In genomic region chrX:149825424-149825823, GRCh38 we compare ENCODE assay signal across 7 cellular contexts. TPM values are rescaled to one million over a fixed set of nuclear protein-coding genes. Genes with fewer than 3 reads are reported as not detected.
DNase-seq lines count a peak whose midpoint lies in the region; ATAC-seq and TF ChIP-seq lines count a peak whose summit lies in the region.

No MANE protein-coding gene starts in this region.

- CTCF ChIA-PET in activated naive CD4-positive, alpha-beta T cell treated with anti-CD3 and anti-CD28 coated beads for 36 hours (lab: Charles Lee): no interaction called here
- CTCF ChIA-PET in naive thymus-derived CD4-positive, alpha-beta T cell (lab: Charles Lee): no interaction called here

- H3K4me3 ChIP-seq in GM12865 (ENCODE audit: low read depth, low read length): no peak overlapping the region
- no peak overlapping the region for H3K4me3 ChIP-seq in naive thymus-derived CD4-positive, alpha-beta T cell (ENCODE audit: low read length)

- peaks cover 22% of the 10 kb centered on the region for H3K4me1 Mint-ChIP-seq in activated naive CD4-positive, alpha-beta T cell treated with anti-CD3 and anti-CD28 coated beads for 36 hours (ENCODE audit: low read depth)
- H3K4me1 Mint-ChIP-seq in naive thymus-derived CD4-positive, alpha-beta T cell: peaks cover 13 to 44% (median 20%) of the 10 kb centered on the region in 7 donors

- H3K36me3 Mint-ChIP-seq in activated naive CD4-positive, alpha-beta T cell treated with anti-CD3 and anti-CD28 coated beads for 36 hours (ENCODE audit: low read depth): no peaks in the 10 kb centered on the region
- H3K36me3 Mint-ChIP-seq in naive thymus-derived CD4-positive, alpha-beta T cell: peaks cover 0 to 6% (median 0%) of the 10 kb centered on the region in 5 donors

- no peaks in the 10 kb centered on the region for H3K27me3 ChIP-seq in naive thymus-derived CD4-positive, alpha-beta T cell (ENCODE audit: control insufficient read depth in 2 of 2, insufficient read depth in 2 of 2, low read length in 2 of 2)

- no peak for ATAC-seq in naive thymus-derived CD4-positive, alpha-beta T cell
- ATAC-seq in GM19035 (IDR thresholded peaks at IDR 0.05; ENCODE audit: unreplicated experiment): no peak
- no peak for ATAC-seq in GM21619 (IDR thresholded peaks at IDR 0.05; ENCODE audit: unreplicated experiment)

- no peaks in the 10 kb centered on the region for H3K36me3 ChIP-seq in naive thymus-derived CD4-positive, alpha-beta T cell (ENCODE audit: control insufficient read depth in 2 of 3, insufficient read depth in 3 of 3, low read length in 3 of 3)

- DNase-seq in GM12865 (ENCODE audit: low read depth) (peak; percentile 41), NCI-H345 treated with DMSO at 0.1 percent for 48 hours (lab: John Stamatoyannopoulos, UW; ENCODE audit: unreplicated experiment) (peak; percentile 1), GM19238 (ENCODE audit: insufficient read length, low spot score) (no peak)
- DNase-seq in activated naive CD4-positive, alpha-beta T cell treated with anti-CD3 and anti-CD28 coated beads for 36 hours: peak; percentile 58
- DNase-seq in naive thymus-derived CD4-positive, alpha-beta T cell: peak in 7 of 9 donors; percentile 10 to 37 (median 17)

- H3K27me3 Mint-ChIP-seq in activated naive CD4-positive, alpha-beta T cell treated with anti-CD3 and anti-CD28 coated beads for 36 hours (ENCODE audit: low read depth): peaks cover 5% of the 10 kb centered on the region
- H3K27me3 Mint-ChIP-seq in naive thymus-derived CD4-positive, alpha-beta T cell: peaks cover 0 to 7% (median 4%) of the 10 kb centered on the region in 5 donors

- no peak overlapping the region for H3K27ac Mint-ChIP-seq in activated naive CD4-positive, alpha-beta T cell treated with anti-CD3 and anti-CD28 coated beads for 36 hours
- H3K27ac Mint-ChIP-seq in naive thymus-derived CD4-positive, alpha-beta T cell: peak overlapping the region in 2 of 9 donors; percentile 33 to 48

- no peaks in the 10 kb centered on the region for H3K9me3 ChIP-seq in naive thymus-derived CD4-positive, alpha-beta T cell (ENCODE audit: control insufficient read depth in 2 of 3, low read length in 3 of 3)

- H3K4me3 Mint-ChIP-seq in activated naive CD4-positive, alpha-beta T cell treated with anti-CD3 and anti-CD28 coated beads for 36 hours: no peak overlapping the region
- H3K4me3 Mint-ChIP-seq in naive thymus-derived CD4-positive, alpha-beta T cell: no peak overlapping the region

- no peak overlapping the region for H3K27ac ChIP-seq in naive thymus-derived CD4-positive, alpha-beta T cell (ENCODE audit: low read depth, low read length)

- intact Hi-C loops in activated naive CD4-positive, alpha-beta T cell treated with anti-CD3 and anti-CD28 coated beads for 36 hours (cut with micrococcal nuclease): loop anchor here (1.0 to 5.0 kb wide), 2 partner anchors 298 to 313 kb away; no protein-coding TSS in a partner anchor
- intact Hi-C loops in naive thymus-derived CD4-positive, alpha-beta T cell (cut with micrococcal nuclease): loop anchor here (5.0 kb wide), 2 partner anchors 298 to 313 kb away; no protein-coding TSS in a partner anchor

- POLR2A ChIA-PET in naive thymus-derived CD4-positive, alpha-beta T cell (lab: Charles Lee): no interaction called here

- peak; percentile 37 for TF ChIP-seq CTCF in GM12865 (IDR thresholded peaks at IDR 0.05; ENCODE audit: insufficient read depth, low read depth, low read length, missing control alignments)

- H3K9me3 Mint-ChIP-seq in activated naive CD4-positive, alpha-beta T cell treated with anti-CD3 and anti-CD28 coated beads for 36 hours: no peaks in the 10 kb centered on the region
- peaks cover 0 to 7% (median 0%) of the 10 kb centered on the region in 11 donors for H3K9me3 Mint-ChIP-seq in naive thymus-derived CD4-positive, alpha-beta T cell

- peaks cover 5 to 7% of the 10 kb centered on the region in 2 donors for H3K4me1 ChIP-seq in naive thymus-derived CD4-positive, alpha-beta T cell (ENCODE audit: control insufficient read depth in 2 of 2, insufficient read depth in 2 of 2, low read length in 2 of 2)

RNA-seq across cellular contexts. Expression of gene MAGEA9, which starts 43.7 kb away (rescaled TPM):
- total RNA-seq in activated naive CD4-positive, alpha-beta T cell treated with anti-CD3 and anti-CD28 coated beads for 36 hours: not detected
- total RNA-seq in naive thymus-derived CD4-positive, alpha-beta T cell: not detected
- not detected for polyA plus RNA-seq in naive thymus-derived CD4-positive, alpha-beta T cell

RNA-seq across cellular contexts. Expression of gene HSFX1, which starts 51.6 kb away (rescaled TPM):
- total RNA-seq in activated naive CD4-positive, alpha-beta T cell treated with anti-CD3 and anti-CD28 coated beads for 36 hours: under 1 TPM; 0.10 to 0.27 TPM
- total RNA-seq in naive thymus-derived CD4-positive, alpha-beta T cell: 1 to 10 TPM in 3 of 5 experiments, under 1 TPM in 2; 0.47 to 2.8 (median 1.2) TPM
- polyA plus RNA-seq in naive thymus-derived CD4-positive, alpha-beta T cell: under 1 TPM in 1 of 2 donors, not detected in 1; 0.52 TPM

RNA-seq across cellular contexts. Expression of gene MAGEA8, which starts 55.6 kb away (rescaled TPM):
- total RNA-seq in activated naive CD4-positive, alpha-beta T cell treated with anti-CD3 and anti-CD28 coated beads for 36 hours: not detected
- not detected for total RNA-seq in naive thymus-derived CD4-positive, alpha-beta T cell
- not detected for polyA plus RNA-seq in naive thymus-derived CD4-positive, alpha-beta T cell
